In genomic region chr2:130967020-130967495, GRCh38 we compare ENCODE assay signal across 19 cellular contexts.
DNase-seq lines count a peak whose midpoint lies in the region; ATAC-seq and TF ChIP-seq lines count a peak whose summit lies in the region.
"Had no signal": no experiment of that assay in that cellular context is flagged by ENCODE, and none has a peak within 500 bp of the region (broad histone marks: within the 10 kb centered on the region; RNA-seq: fewer than 3 reads in every experiment).

No MANE protein-coding gene starts in this region.

- no peaks in the 10 kb centered on the region for H3K79me2 ChIP-seq in GM23338 (replicated peaks; ENCODE audit: insufficient read depth)

- H3K4me2 ChIP-seq in GM23338 = peak overlapping the region; percentile 53
- H3K4me2 ChIP-seq: PC-9 had no signal

- H3K27ac Mint-ChIP-seq in GM23338 (0 out of 2 replicates have a peak overlapping the region, but pooled peaks have one; percentile 14), WTC11 (peak overlapping the region; percentile 64), osteocyte (ENCODE audit: unreplicated experiment) (no peak overlapping the region), MCF 10A (ENCODE audit: low read depth, unreplicated experiment) (no peak overlapping the region)

- no peaks in the 10 kb centered on the region for H3K9me2 ChIP-seq in GM23338 (ENCODE audit: insufficient read depth)

- H3K27ac ChIP-seq in GM23338 (ENCODE audit: low read depth) (no peak overlapping the region), iPS-18a (ENCODE audit: low read length) (peak overlapping the region; percentile 11)
- H3K27ac ChIP-seq: PC-9, SJSA1 had no signal

- no peaks in the 10 kb centered on the region for H4K20me1 ChIP-seq in GM23338 (replicated peaks; ENCODE audit: insufficient read depth)

- H3K9ac ChIP-seq in iPS-18a (ENCODE audit: low read length) = peak overlapping the region; percentile 16

- peaks cover 37% of the 10 kb centered on the region for H3K27me3 ChIP-seq in GM23338 (ENCODE audit: insufficient read depth)
- peaks cover 45% of the 10 kb centered on the region for H3K27me3 ChIP-seq in iPS-18a (ENCODE audit: control insufficient read depth, insufficient read depth, low read length)

- H3K4me1 ChIP-seq in GM23338 (ENCODE audit: insufficient read depth) = peaks cover 27% of the 10 kb centered on the region
- peaks cover 25% of the 10 kb centered on the region for H3K4me1 ChIP-seq in iPS-18a (ENCODE audit: control insufficient read depth, low read depth, low read length)
- H3K4me1 ChIP-seq: SJSA1 had no signal

- no peaks in the 10 kb centered on the region for H3K9me3 ChIP-seq in iPS-18a (ENCODE audit: control insufficient read depth, low read depth, low read length)
- H3K9me3 ChIP-seq: SJSA1 had no signal

- ATAC-seq in GM23338 = peak; percentile 6
- ATAC-seq in WTC11 = peak; percentile 14
- no peak for ATAC-seq in GM19455 (IDR thresholded peaks at IDR 0.05; ENCODE audit: unreplicated experiment)
- no peak for ATAC-seq in GM19463 (IDR thresholded peaks at IDR 0.05; ENCODE audit: unreplicated experiment)

- peak overlapping the region; percentile 57 for H2AFZ ChIP-seq in GM23338
- H2AFZ ChIP-seq: PC-9 had no signal

- POLR2A ChIA-PET in WTC11 (lab: Charles Lee) (no interaction called here), MCF 10A (lab: Yijun Ruan, JAX) (no interaction called here)

- TF ChIP-seq CTCF in GM23338 (conservative IDR thresholded peaks at IDR 0.05; ENCODE audit: low read depth in 2 of 2) (no peak), WTC11 (IDR thresholded peaks at IDR 0.05) (no peak), osteocyte (IDR thresholded peaks at IDR 0.05) (no peak), MCF 10A (IDR thresholded peaks at IDR 0.05; ENCODE audit: unreplicated experiment) (no peak)

- H3K4me3 Mint-ChIP-seq in GM23338 (peak overlapping the region; percentile 29; the same call in 2 of the 3 replicates), WTC11 (peak overlapping the region; percentile 31), osteocyte (ENCODE audit: unreplicated experiment) (no peak overlapping the region), MCF 10A (ENCODE audit: unreplicated experiment) (no peak overlapping the region)

- DNase-seq in GM23338 (ENCODE audit: low spot score) = peak; percentile 17
- no peak for DNase-seq in WTC11 (ENCODE audit: low spot score)
- peak; percentile 62 for DNase-seq in osteocyte (ENCODE audit: extremely low spot score, unreplicated experiment)
- DNase-seq in MCF 10A (ENCODE audit: unreplicated experiment) = no peak
- no peak for DNase-seq in stimulated activated CD4-positive, alpha-beta T cell treated with anti-CD3 and anti-CD28 coated beads, Interleukin-12 subunit alpha, Interleukin-12 subunit beta, amount 100 ng/mL, for 4 hours
- DNase-seq: AML-193, COR-L47, EL, HCEC 1CT, KG1, NCI-H1436, NCI-H2029 treated with DMSO at 0.1 percent for 48 hours, NCI-H2171 treated with DMSO at 0.1 percent for 48 hours, NCI-H446 treated with DMSO at 0.1 percent for 48 hours, PC-9 had no signal

- H3K9me3 Mint-ChIP-seq in GM23338 = no peaks in the 10 kb centered on the region; the same call in 2 of the 3 replicates
- no peaks in the 10 kb centered on the region for H3K9me3 Mint-ChIP-seq in WTC11
- H3K9me3 Mint-ChIP-seq in osteocyte (ENCODE audit: unreplicated experiment) = no peaks in the 10 kb centered on the region
- no peaks in the 10 kb centered on the region for H3K9me3 Mint-ChIP-seq in MCF 10A (ENCODE audit: unreplicated experiment)

- H3K4me1 Mint-ChIP-seq in GM23338 (peaks cover 45% of the 10 kb centered on the region), WTC11 (peaks cover 46% of the 10 kb centered on the region), osteocyte (ENCODE audit: unreplicated experiment) (peaks cover 7% of the 10 kb centered on the region), MCF 10A (ENCODE audit: insufficient read depth, unreplicated experiment) (no peaks in the 10 kb centered on the region)

- BruUV-seq in MCF 10A (replicated peaks; lab: Mats Ljungman, UMichigan) = no TSS peak

- H3F3A ChIP-seq in GM23338 (replicated peaks; ENCODE audit: low read depth) = peaks cover 7% of the 10 kb centered on the region; the same call in 1 of the 2 replicates

- intact Hi-C loops in MCF 10A (cut with micrococcal nuclease) = no loop called here

- H3K36me3 Mint-ChIP-seq in GM23338 (ENCODE audit: low read depth) (no peaks in the 10 kb centered on the region; the same call in 2 of the 3 replicates), WTC11 (no peaks in the 10 kb centered on the region), osteocyte (ENCODE audit: unreplicated experiment) (no peaks in the 10 kb centered on the region), MCF 10A (ENCODE audit: insufficient read depth, unreplicated experiment) (peaks cover 21% of the 10 kb centered on the region)

- CTCF ChIA-PET in WTC11 (lab: Charles Lee) (interaction anchor here (1.1 to 4.1 kb wide), 3 partner anchors 28 to 170 kb away, joined by 5 to 35 read pairs (median 5); no protein-coding TSS in a partner anchor), MCF 10A (lab: Yijun Ruan, JAX) (interaction anchor here (0.7 kb wide), 1 partner anchor 172 kb away, joined by 3 read pairs; no protein-coding TSS in a partner anchor)

- no peak overlapping the region for H3K4me3 ChIP-seq in GM23338
- H3K4me3 ChIP-seq in iPS-18a (ENCODE audit: low read length) = peak overlapping the region; percentile 41
- H3K4me3 ChIP-seq: PC-9, SJSA1 had no signal

- H3K27me3 Mint-ChIP-seq in GM23338 (ENCODE audit: insufficient read depth, low read depth, poor library complexity) (peaks cover 38% of the 10 kb centered on the region), WTC11 (ENCODE audit: low read depth) (peaks cover 38% of the 10 kb centered on the region), osteocyte (ENCODE audit: unreplicated experiment) (peaks cover 43% of the 10 kb centered on the region), MCF 10A (ENCODE audit: insufficient read depth, unreplicated experiment) (no peaks in the 10 kb centered on the region)

- H3K36me3 ChIP-seq in GM23338 (ENCODE audit: insufficient read depth) (no peaks in the 10 kb centered on the region), iPS-18a (ENCODE audit: control insufficient read depth, low read depth, low read length) (no peaks in the 10 kb centered on the region)
- H3K36me3 ChIP-seq: SJSA1 had no signal

TF ChIP-seq in GM23338, 12 proteins besides CTCF, POLR2A, EP300 and RAD21:
- TF ChIP-seq CREB1 (CRISPR knock-in tag; IDR thresholded peaks at IDR 0.05; ENCODE audit: low read depth) = no peak

TF ChIP-seq in WTC11, 78 proteins besides CTCF, POLR2A, EP300 and RAD21 (continues in another document):
- TF ChIP-seq CBFB (CRISPR knock-in tag; IDR thresholded peaks at IDR 0.05; ENCODE audit: low read depth) (no peak), SMAD3 (CRISPR knock-in tag; IDR thresholded peaks at IDR 0.05; ENCODE audit: borderline replicate concordance) (no peak), AFF4 (CRISPR knock-in tag; IDR thresholded peaks at IDR 0.05; ENCODE audit: borderline replicate concordance) (no peak), MLX (CRISPR knock-in tag; IDR thresholded peaks at IDR 0.05) (no peak)

Comparison
In these comparisons a context has a peak if more than half of its experiments do, and no peak if none do; other contexts are left out.
1. ATAC-seq: peak in GM23338 (single experiment) and WTC11 (single experiment); none in GM19455 (single experiment) and GM19463 (single experiment).
2. DNase-seq: peak in GM23338 (single experiment) and osteocyte (single experiment); none in WTC11 (single experiment), MCF 10A (single experiment) and stimulated activated CD4-positive, alpha-beta T cell treated with anti-CD3 and anti-CD28 coated beads, Interleukin-12 subunit alpha, Interleukin-12 subunit beta, amount 100 ng/mL, for 4 hours (single experiment).
3. H3K27ac Mint-ChIP-seq: peak in GM23338 (single experiment) and WTC11 (single experiment); none in osteocyte (single experiment) and MCF 10A (single experiment).
4. H3K4me3 Mint-ChIP-seq: peak in GM23338 (single experiment) and WTC11 (single experiment); none in osteocyte (single experiment) and MCF 10A (single experiment).